ENCODE assay signal across 1 cellular context in genomic region chr17:4073983-4074830, GRCh38.
TF ChIP-seq lines count a peak whose summit lies in the region.

No MANE protein-coding gene starts in this region.

TF ChIP-seq in GM12878, 131 proteins besides CTCF, POLR2A, EP300 and RAD21 (continued from another document and continues in another):
- TF ChIP-seq TBL1XR1 (IDR thresholded peaks at IDR 0.05; ENCODE audit: low read depth, low read length) (peak; percentile 66; the same call in 1 of the 2 replicates), ZBTB4 (CRISPR knock-in tag; IDR thresholded peaks at IDR 0.05) (no peak), STAT3 (IDR thresholded peaks at IDR 0.05; ENCODE audit: low read depth, low read length) (no peak), IRF3 (IDR thresholded peaks at IDR 0.05) (no peak), ZNF622 (IDR thresholded peaks at IDR 0.05) (no peak), GATAD2B (conservative IDR thresholded peaks at IDR 0.05; ENCODE audit: low read depth) (no peak), CEBPZ (IDR thresholded peaks at IDR 0.05; ENCODE audit: low read depth, low read length) (no peak), MTA3 (IDR thresholded peaks at IDR 0.05; ENCODE audit: borderline replicate concordance, low read length) (0 out of 2 replicates have a peak, but pooled peaks have one; percentile 17), SMAD5 (IDR thresholded peaks at IDR 0.05; ENCODE audit: low read depth) (no peak), NR2C1 (IDR thresholded peaks at IDR 0.05) (no peak), NR2C2 (IDR thresholded peaks at IDR 0.05; ENCODE audit: borderline replicate concordance, control insufficient read depth, insufficient read length, low read depth) (no peak), ZNF687 (IDR thresholded peaks at IDR 0.05) (peak; percentile 40; the same call in 1 of the 2 replicates), PRDM15 (CRISPR knock-in tag; IDR thresholded peaks at IDR 0.05) (no peak), POLR2AphosphoS5 (IDR thresholded peaks at IDR 0.05; ENCODE audit: low read length) (peak; percentile 49; the same call in 1 of the 2 replicates), CBFB (IDR thresholded peaks at IDR 0.05; ENCODE audit: low read depth) (peak; percentile 76; the same call in 1 of the 2 replicates), LARP7 (IDR thresholded peaks at IDR 0.05) (no peak), ATF2 (IDR thresholded peaks at IDR 0.05; ENCODE audit: low read length) (peak; percentile 80), E2F4 (IDR thresholded peaks at IDR 0.05; ENCODE audit: low read depth, low read length) (no peak), BACH1 (IDR thresholded peaks at IDR 0.05; ENCODE audit: borderline replicate concordance) (peak; percentile 74), SMARCA5 (IDR thresholded peaks at IDR 0.05) (peak; percentile 80), SIN3A (IDR thresholded peaks at IDR 0.05; ENCODE audit: low read depth, low read length) (no peak), MYB (IDR thresholded peaks at IDR 0.05; ENCODE audit: borderline replicate concordance, low read depth, low read length) (no peak), ELK1 (IDR thresholded peaks at IDR 0.05; ENCODE audit: low read depth, low read length) (no peak), HDGF (IDR thresholded peaks at IDR 0.05) (peak; percentile 84), CBX3 (IDR thresholded peaks at IDR 0.05; ENCODE audit: borderline replicate concordance, low read depth) (no peak), ZBTB33 (IDR thresholded peaks at IDR 0.05) (no peak), NR2F1 (conservative IDR thresholded peaks at IDR 0.05) (peak; percentile 96), HDAC6 (IDR thresholded peaks at IDR 0.05; ENCODE audit: unreplicated experiment) (no peak), EZH2 (IDR thresholded peaks at IDR 0.05; ENCODE audit: borderline replicate concordance, control insufficient read depth, low read depth, low read length) (no peak), RAD51 (IDR thresholded peaks at IDR 0.05) (peak; percentile 41; the same call in 1 of the 2 replicates), MEF2B (IDR thresholded peaks at IDR 0.05; ENCODE audit: partially characterized antibody, poor library complexity, severe bottlenecking) (no peak), ETV6 (conservative IDR thresholded peaks at IDR 0.05 in 1 of 2, IDR thresholded peaks at IDR 0.05 in 1 of 2; ENCODE audit: borderline replicate concordance in 1 of 2, low read depth in 1 of 2) (peak in 1 of 2 experiments; percentile 72; a peak in 1 of 4 replicates), JUNB (IDR thresholded peaks at IDR 0.05) (peak; percentile 90), NFIC (IDR thresholded peaks at IDR 0.05; ENCODE audit: low read depth, low read length) (peak; percentile 89), TAF1 (IDR thresholded peaks at IDR 0.05; ENCODE audit: borderline replicate concordance, low read depth, low read length) (peak; percentile 27; the same call in 1 of the 2 replicates), FOS (IDR thresholded peaks at IDR 0.05; ENCODE audit: borderline replicate concordance, extremely low read depth, insufficient read length) (no peak), KDM1A (IDR thresholded peaks at IDR 0.05; ENCODE audit: borderline replicate concordance) (no peak), HCFC1 (IDR thresholded peaks at IDR 0.05; ENCODE audit: low read length) (peak; percentile 25; the same call in 1 of the 2 replicates), ZNF24 (IDR thresholded peaks at IDR 0.05) (no peak), YBX1 (IDR thresholded peaks at IDR 0.05) (no peak)
